In genomic region chr10:114323023-114323422, GRCh38 we compare ENCODE assay signal across 14 cellular contexts.
DNase-seq lines count a peak whose midpoint lies in the region; ATAC-seq and TF ChIP-seq lines count a peak whose summit lies in the region.
"Had no signal": no experiment of that assay in that cellular context is flagged by ENCODE, and none has a peak within 500 bp of the region (broad histone marks: within the 10 kb centered on the region; RNA-seq: fewer than 3 reads in every experiment).

No MANE protein-coding gene starts in this region.

- H3K56ac ChIP-seq in H9 (ENCODE audit: insufficient read length, low read depth, low read length), result no peak overlapping the region

- no peak overlapping the region for H4K8ac ChIP-seq in H9 (replicated peaks; ENCODE audit: insufficient read length, low read depth, low read length)

- no peak overlapping the region for H3K9ac ChIP-seq in H9 (ENCODE audit: extremely low read depth, insufficient read length, low read length)

- ATAC-seq in activated naive CD4-positive, alpha-beta T cell treated with anti-CD3 and anti-CD28 coated beads, Interleukin-2, amount 50 U/mL, for 72 hours, result no peak
- ATAC-seq in stimulated activated naive CD8-positive, alpha-beta T cell treated with anti-CD3 and anti-CD28 coated beads, Interleukin-15, Interleukin-2, amounts not matched to agents 100 U/mL and 50 U/mL, for 24 hours, result no peak
- no peak for ATAC-seq in right lobe of liver

- H3K79me2 ChIP-seq in H9 (ENCODE audit: insufficient read depth, low read length), result no peaks in the 10 kb centered on the region

- H3K36me3 ChIP-seq in mesodermal cell (ENCODE audit: control insufficient read depth, insufficient read depth, low read length) (peaks cover 52% of the 10 kb centered on the region), right lobe of liver (no peaks in the 10 kb centered on the region)

- H2BK20ac ChIP-seq in H9 (ENCODE audit: low read depth, low read length, poor library complexity, severe bottlenecking), result no peak overlapping the region

- H3K4me3 ChIP-seq in mesodermal cell (ENCODE audit: extremely low read depth, insufficient read depth, low read length, poor library complexity, severe bottlenecking) (no peak overlapping the region), right lobe of liver (no peak overlapping the region)

- no peak overlapping the region for H2BK5ac ChIP-seq in H9 (ENCODE audit: insufficient read length, low read length)

- no peak for TF ChIP-seq POLR2A in right lobe of liver (IDR thresholded peaks at IDR 0.05)

- H3K18ac ChIP-seq in H9 (ENCODE audit: insufficient read length, low read depth, low read length), result no peak overlapping the region

- intact Hi-C loops in right lobe of liver (cut with DNase I), result no loop called here

- H3K27ac ChIP-seq in mesodermal cell (ENCODE audit: low read depth, low read length, severe bottlenecking) (peak overlapping the region; percentile 78), H9 (ENCODE audit: insufficient read length, low read depth, low read length) (no peak overlapping the region), right lobe of liver (no peak overlapping the region)
- H3K27ac ChIP-seq: C4-2B had no signal

- no peak overlapping the region for H2AFZ ChIP-seq in H9 (ENCODE audit: low read length)

- peaks cover 44% of the 10 kb centered on the region for H3K4me1 ChIP-seq in mesodermal cell (ENCODE audit: control insufficient read depth, insufficient read depth, low read length, poor library complexity, severe bottlenecking)
- no peaks in the 10 kb centered on the region for H3K4me1 ChIP-seq in H9 (ENCODE audit: insufficient read depth, low read length)
- no peaks in the 10 kb centered on the region for H3K4me1 ChIP-seq in right lobe of liver

- no peaks in the 10 kb centered on the region for H3K27me3 ChIP-seq in H9 (ENCODE audit: insufficient read depth, low read length)
- H3K27me3 ChIP-seq in right lobe of liver, result no peaks in the 10 kb centered on the region

- H3K27me3 Mint-ChIP-seq in chondrocyte (ENCODE audit: low read depth) (no peaks in the 10 kb centered on the region), H9 (ENCODE audit: low read depth) (peaks cover 8% of the 10 kb centered on the region)

- H3K9me3 ChIP-seq in mesodermal cell (ENCODE audit: control insufficient read depth, low read length), result peaks cover 6% of the 10 kb centered on the region
- no peaks in the 10 kb centered on the region for H3K9me3 ChIP-seq in H9 (ENCODE audit: control insufficient read depth, low read depth, low read length)
- H3K9me3 ChIP-seq in right lobe of liver, result no peaks in the 10 kb centered on the region

- H3K4me1 Mint-ChIP-seq in chondrocyte (ENCODE audit: low read depth) (peaks cover 17% of the 10 kb centered on the region), H9 (peaks cover 9% of the 10 kb centered on the region in 2 experiments)

- no peak overlapping the region for H3K4me2 ChIP-seq in H9 (ENCODE audit: insufficient read depth, insufficient read length, low read length)

- no peak overlapping the region for H3T11ph ChIP-seq in H9 (ENCODE audit: low read length)

- no peak for TF ChIP-seq CTCF in chondrocyte (IDR thresholded peaks at IDR 0.05)
- TF ChIP-seq CTCF in H9 (conservative IDR thresholded peaks at IDR 0.05), result no peak
- no peak for TF ChIP-seq CTCF in right lobe of liver (IDR thresholded peaks at IDR 0.05)

- no peak overlapping the region for H2BK12ac ChIP-seq in H9 (ENCODE audit: insufficient read length, low read depth, low read length)

- H2BK120ac ChIP-seq in H9 (ENCODE audit: low read depth, low read length, poor library complexity, severe bottlenecking), result no peak overlapping the region

- H3K36me3 Mint-ChIP-seq in chondrocyte (ENCODE audit: low read depth) (no peaks in the 10 kb centered on the region), H9 (ENCODE audit: insufficient read depth in 1 of 3, low read depth in 3 of 3) (no peaks in the 10 kb centered on the region)
- H3K36me3 Mint-ChIP-seq in activated naive CD4-positive, alpha-beta T cell treated with anti-CD3 and anti-CD28 coated beads, Interleukin-2, amount 50 U/mL, for 72 hours, result no peaks in the 10 kb centered on the region

- H4K20me1 ChIP-seq in H9 (ENCODE audit: control insufficient read depth, insufficient read depth, insufficient read length), result no peaks in the 10 kb centered on the region

- peak; percentile 14 to 58 for DNase-seq in NCI-H524 (lab: John Stamatoyannopoulos, UW)
- no peak for DNase-seq in NCI-H524 treated with DMSO at 0.1 percent for 48 hours (lab: John Stamatoyannopoulos, UW)
- no peak for DNase-seq in chondrocyte (ENCODE audit: low spot score)
- DNase-seq in activated naive CD4-positive, alpha-beta T cell treated with anti-CD3 and anti-CD28 coated beads, Interleukin-2, amount 50 U/mL, for 72 hours (ENCODE audit: low spot score in 2 of 2), result no peak
- no peak for DNase-seq in stimulated activated naive CD8-positive, alpha-beta T cell treated with anti-CD3 and anti-CD28 coated beads, Interleukin-15, Interleukin-2, amounts not matched to agents 100 U/mL and 50 U/mL, for 24 hours
- no peak for DNase-seq in H9
- DNase-seq in right lobe of liver, result no peak
- DNase-seq: 8988T; KG1; NCI-H345; NK-92 treated with Interleukin-12 subunit alpha and Interleukin-12 subunit beta, amount 100 ng/mL, for 24 hours; SIG-M5 had no signal

- no peak overlapping the region for H3K4me3 Mint-ChIP-seq in chondrocyte (ENCODE audit: unreplicated experiment)
- no peak overlapping the region for H3K4me3 Mint-ChIP-seq in H9

- H3K27ac Mint-ChIP-seq in chondrocyte (ENCODE audit: unreplicated experiment), result peak overlapping the region; percentile 10
- no peak overlapping the region for H3K27ac Mint-ChIP-seq in activated naive CD4-positive, alpha-beta T cell treated with anti-CD3 and anti-CD28 coated beads, Interleukin-2, amount 50 U/mL, for 72 hours
- no peak overlapping the region for H3K27ac Mint-ChIP-seq in H9

- no peak overlapping the region for H3K23ac ChIP-seq in H9 (ENCODE audit: insufficient read length, low read depth, low read length)

- no peaks in the 10 kb centered on the region for H3K23me2 ChIP-seq in H9 (ENCODE audit: insufficient read length, low read depth, low read length, poor library complexity, severe bottlenecking)

- no peak overlapping the region for H2BK15ac ChIP-seq in H9 (ENCODE audit: low read depth, low read length)

- H4K91ac ChIP-seq in H9 (ENCODE audit: insufficient read length, low read depth, low read length), result no peak overlapping the region

- H3K9me3 Mint-ChIP-seq in chondrocyte (ENCODE audit: low read depth), result no peaks in the 10 kb centered on the region
- no peaks in the 10 kb centered on the region for H3K9me3 Mint-ChIP-seq in activated naive CD4-positive, alpha-beta T cell treated with anti-CD3 and anti-CD28 coated beads, Interleukin-2, amount 50 U/mL, for 72 hours
- no peaks in the 10 kb centered on the region for H3K9me3 Mint-ChIP-seq in H9

- no peak overlapping the region for H4K5ac ChIP-seq in H9 (ENCODE audit: insufficient read length, low read depth, low read length)

- H3K14ac ChIP-seq in H9 (ENCODE audit: insufficient read depth, low read length), result no peak overlapping the region

- H3K4ac ChIP-seq in H9 (ENCODE audit: low read depth, low read length), result no peak overlapping the region

- H2AK5ac ChIP-seq in H9 (ENCODE audit: insufficient read length, low read length), result no peak overlapping the region

- 91 to 94% methylated on average over 4 to 5 of the region's 5 CpGs for WGBS in mesodermal cell (ENCODE audit: insufficient coverage in 2 of 2), 2 experiments
- no CpG with 5 or more reads among the region's 5 CpGs for WGBS in H9 (ENCODE audit: extremely low coverage, insufficient read length, low lambda C conversion rate)
- 45% methylated on average over 4 of the region's 5 CpGs for WGBS in right lobe of liver (ENCODE audit: insufficient coverage, low coverage, low lambda C conversion rate, missing lambda C conversion rate)

- H3K79me1 ChIP-seq in H9 (ENCODE audit: insufficient read depth, low read depth, low read length, poor library complexity, severe bottlenecking), result no peaks in the 10 kb centered on the region

Comparison
In these comparisons a context has a peak if more than half of its experiments do, and no peak if none do; other contexts are left out.
1. DNase-seq: peak in NCI-H524 (2 of 2); none in NCI-H524 treated with DMSO at 0.1 percent for 48 hours (single experiment), chondrocyte (single experiment), activated naive CD4-positive, alpha-beta T cell treated with anti-CD3 and anti-CD28 coated beads, Interleukin-2, amount 50 U/mL, for 72 hours (0 of 2), stimulated activated naive CD8-positive, alpha-beta T cell treated with anti-CD3 and anti-CD28 coated beads, Interleukin-15, Interleukin-2, amounts not matched to agents 100 U/mL and 50 U/mL, for 24 hours (single experiment), H9 (single experiment) and right lobe of liver (0 of 3).